In genomic region chr10:32958992-32959703, GRCh38 we compare ENCODE assay signal across 8 cellular contexts. TPM values are rescaled to one million over a fixed set of nuclear protein-coding genes. Genes with fewer than 3 reads are reported as not detected.
DNase-seq lines count a peak whose midpoint lies in the region; ATAC-seq and TF ChIP-seq lines count a peak whose summit lies in the region.

No MANE protein-coding gene starts in this region.

- H2AFZ ChIP-seq in OCI-LY3 (ENCODE audit: low read depth, low read length), result no peak overlapping the region
- H2AFZ ChIP-seq in neuron (ENCODE audit: low read depth, low read length), result peak overlapping the region; percentile 49

- no peaks in the 10 kb centered on the region for H3K9me3 ChIP-seq in OCI-LY3 (ENCODE audit: insufficient read depth, low read length)
- no peaks in the 10 kb centered on the region for H3K9me3 ChIP-seq in ectodermal cell (ENCODE audit: control insufficient read depth, low read length)
- no peaks in the 10 kb centered on the region for H3K9me3 ChIP-seq in neuron (ENCODE audit: low read length)

- H3K79me2 ChIP-seq in OCI-LY3 (ENCODE audit: low read length), result no peaks in the 10 kb centered on the region; the same call in 1 of the 2 replicates

- H3K4me3 ChIP-seq in H7 (ENCODE audit: insufficient read depth, low read depth, low read length) (peak overlapping the region; percentile 96), OCI-LY3 (ENCODE audit: low read length) (peak overlapping the region; percentile 81), ectodermal cell (ENCODE audit: insufficient read depth, low read depth, low read length) (peak overlapping the region; percentile 88), neuron (ENCODE audit: low read length) (peak overlapping the region; percentile 75)

- peaks cover 28% of the 10 kb centered on the region for H3K4me1 ChIP-seq in OCI-LY3 (ENCODE audit: low read length)
- H3K4me1 ChIP-seq in ectodermal cell (ENCODE audit: control insufficient read depth, insufficient read depth, low read length), result peaks cover 14% of the 10 kb centered on the region
- peaks cover 46% of the 10 kb centered on the region for H3K4me1 ChIP-seq in neuron (ENCODE audit: insufficient read depth, low read length)

- ATAC-seq in GM18498 (IDR thresholded peaks at IDR 0.05; ENCODE audit: unreplicated experiment), result peak; percentile 35
- no peak for ATAC-seq in HG02763 (IDR thresholded peaks at IDR 0.05; ENCODE audit: unreplicated experiment)

- DNase-seq in H7 (no peak), SIG-M5 treated with dmso at 0.1 percent for 504 hours (lab: John Stamatoyannopoulos, UW; ENCODE audit: unreplicated experiment) (no peak), NCI-H2081 treated with DMSO at 0.1 percent for 48 hours (lab: John Stamatoyannopoulos, UW) (no peak)

- H3K4me2 ChIP-seq in OCI-LY3 (ENCODE audit: low read length), result peak overlapping the region; percentile 95

- H3K27me3 ChIP-seq in H7 (ENCODE audit: control insufficient read depth, insufficient read depth, low read length) (no peaks in the 10 kb centered on the region), OCI-LY3 (ENCODE audit: low read depth, low read length) (peaks cover 45% of the 10 kb centered on the region), ectodermal cell (ENCODE audit: control insufficient read depth, insufficient read depth, low read length, poor library complexity, severe bottlenecking) (no peaks in the 10 kb centered on the region), neuron (ENCODE audit: insufficient read depth, low read length) (no peaks in the 10 kb centered on the region)

- H3K27ac ChIP-seq in OCI-LY3 (ENCODE audit: low read length), result peak overlapping the region; percentile 61
- H3K27ac ChIP-seq in ectodermal cell (ENCODE audit: insufficient read depth, low read depth, low read length, poor library complexity, severe bottlenecking), result peak overlapping the region; percentile 98

- TF ChIP-seq CTCF in OCI-LY3 (IDR thresholded peaks at IDR 0.05; ENCODE audit: low read depth, low read length), result no peak

- H3K9ac ChIP-seq in OCI-LY3 (ENCODE audit: low read length), result peak overlapping the region; percentile 79

- H3K36me3 ChIP-seq in H7 (replicated peaks; ENCODE audit: control insufficient read depth, insufficient read depth, low read length) (no peaks in the 10 kb centered on the region), OCI-LY3 (replicated peaks; ENCODE audit: low read depth, low read length) (no peaks in the 10 kb centered on the region), ectodermal cell (ENCODE audit: control insufficient read depth, insufficient read depth, low read length) (no peaks in the 10 kb centered on the region), neuron (ENCODE audit: insufficient read depth, low read length) (no peaks in the 10 kb centered on the region)

- peaks cover 5% of the 10 kb centered on the region for H4K20me1 ChIP-seq in OCI-LY3 (ENCODE audit: insufficient read depth, low read length)

- 34 to 37% methylated on average over 8 of the region's 8 CpGs for WGBS in ectodermal cell, 2 experiments

RNA-seq across cellular contexts. Expression of gene ITGB1, which starts 1.1 kb away (rescaled TPM):
- 269 and 367 TPM in 2 replicates for total RNA-seq in H7 (2014; rRNA removed; shearing (Covaris generic))
- polyA plus RNA-seq in ectodermal cell (2013, experiment 1 of 4), result 209 TPM
- 208 TPM for polyA plus RNA-seq in ectodermal cell (2013, experiment 2 of 4)
- 184 TPM for polyA plus RNA-seq in ectodermal cell (2013, experiment 3 of 4)
- polyA plus RNA-seq in ectodermal cell (2013, experiment 4 of 4), result 199 TPM
